ENCODE assay signal across 14 cellular contexts in genomic region chr13:110305544-110305943, GRCh38. TPM values are rescaled to one million over a fixed set of nuclear protein-coding genes. Genes with fewer than 3 reads are reported as not detected.
DNase-seq lines count a peak whose midpoint lies in the region; TF ChIP-seq lines count a peak whose summit lies in the region.
"Had no signal": no experiment of that assay in that cellular context is flagged by ENCODE, and none has a peak within 500 bp of the region (broad histone marks: within the 10 kb centered on the region; RNA-seq: fewer than 3 reads in every experiment).

No MANE protein-coding gene starts in this region.

- peak overlapping the region; percentile 91 for H3K9ac ChIP-seq in adipocyte (ENCODE audit: low read length)

- H3K9me3 ChIP-seq in AG04450 (ENCODE audit: control insufficient read depth, insufficient read depth, low read length) (no peaks in the 10 kb centered on the region; the same call in 1 of the 2 replicates), adipocyte (ENCODE audit: control insufficient read depth, low read length) (no peaks in the 10 kb centered on the region)

- H3K4me1 Mint-ChIP-seq in glutamatergic neuron (ENCODE audit: low read depth, unreplicated experiment), result peaks cover 24% of the 10 kb centered on the region
- H3K4me1 Mint-ChIP-seq in progenitor cell of endocrine pancreas (ENCODE audit: low read depth), result peaks cover 38% of the 10 kb centered on the region
- peaks cover 4% of the 10 kb centered on the region for H3K4me1 Mint-ChIP-seq in activated CD4-positive, alpha-beta memory T cell treated with anti-CD3 and anti-CD28 coated beads, Interleukin-2, amount 10 ng/mL, durations not matched to agents 7 days and 5 days
- H3K4me1 Mint-ChIP-seq: CD14-positive monocyte had no signal

- CTCF ChIA-PET in AG04450 (lab: Charles Lee), result interaction anchor here (0.7 to 2.6 kb wide), 5 partner anchors 7 to 106 kb away, joined by 3 to 9 read pairs (median 4); no protein-coding TSS in a partner anchor
- CTCF ChIA-PET in activated CD4-positive, alpha-beta memory T cell treated with anti-CD3 and anti-CD28 coated beads, Interleukin-2, amount 10 ng/mL, durations not matched to agents 7 days and 5 days (lab: Charles Lee), result no interaction called here

- TF ChIP-seq CTCF in AG04450 (IDR thresholded peaks at IDR 0.05; ENCODE audit: low read depth, low read length) (no peak), glutamatergic neuron (IDR thresholded peaks at IDR 0.05; ENCODE audit: partially characterized antibody, unreplicated experiment) (no peak), progenitor cell of endocrine pancreas (IDR thresholded peaks at IDR 0.05; ENCODE audit: unreplicated experiment) (no peak), GM10266 (IDR thresholded peaks at IDR 0.05; ENCODE audit: control insufficient read depth, insufficient read depth, low read depth, missing control alignments) (no peak)

- H3K4me3 Mint-ChIP-seq in glutamatergic neuron (ENCODE audit: unreplicated experiment) (peak overlapping the region; percentile 78), progenitor cell of endocrine pancreas (ENCODE audit: low read depth) (peak overlapping the region; percentile 75)
- no peak overlapping the region for H3K4me3 Mint-ChIP-seq in activated CD4-positive, alpha-beta memory T cell treated with anti-CD3 and anti-CD28 coated beads, Interleukin-2, amount 10 ng/mL, durations not matched to agents 7 days and 5 days

- peaks cover 7% of the 10 kb centered on the region for H3K9me3 Mint-ChIP-seq in glutamatergic neuron (ENCODE audit: unreplicated experiment)
- no peaks in the 10 kb centered on the region for H3K9me3 Mint-ChIP-seq in progenitor cell of endocrine pancreas (ENCODE audit: low read depth)
- H3K9me3 Mint-ChIP-seq in activated CD4-positive, alpha-beta memory T cell treated with anti-CD3 and anti-CD28 coated beads, Interleukin-2, amount 10 ng/mL, durations not matched to agents 7 days and 5 days, result no peaks in the 10 kb centered on the region

- no peak for DNase-seq in AG04450 (ENCODE audit: low read depth, low spot score)
- DNase-seq in adipocyte (ENCODE audit: low read depth), result no peak
- no peak for DNase-seq in glutamatergic neuron
- DNase-seq in progenitor cell of endocrine pancreas (ENCODE audit: low spot score, unreplicated experiment), result no peak
- no peak for DNase-seq in GM03348 (ENCODE audit: low spot score)
- no peak for DNase-seq in GM10266 (ENCODE audit: extremely low spot score)
- DNase-seq in globus pallidus (ENCODE audit: low spot score), result no peak
- no peak for DNase-seq in activated CD4-positive, alpha-beta memory T cell treated with anti-CD3 and anti-CD28 coated beads, Interleukin-2, amount 10 ng/mL, durations not matched to agents 7 days and 5 days
- DNase-seq: activated CD4-positive, alpha-beta T cell treated with anti-CD3 and anti-CD28 coated beads for 4 hours; activated gamma-delta T cell treated with Interleukin-2 at 50 U/mL for 16 hours; midbrain; SHP77 treated with DMSO at 0.1 percent for 48 hours; stimulated activated CD4-positive, alpha-beta T cell treated with anti-CD3 and anti-CD28 coated beads, Interleukin-4, amount 100 ng/mL, for 24 hours had no signal

- POLR2A ChIA-PET in AG04450 (lab: Yijun Ruan, JAX), result interaction anchor here (1.2 to 1.9 kb wide), 4 partner anchors 18 to 104 kb away, joined by 3 to 18 read pairs (median 6); no protein-coding TSS in a partner anchor
- POLR2A ChIA-PET in activated CD4-positive, alpha-beta memory T cell treated with anti-CD3 and anti-CD28 coated beads, Interleukin-2, amount 10 ng/mL, durations not matched to agents 7 days and 5 days (lab: Charles Lee), result no interaction called here

- H3K27me3 ChIP-seq in AG04450 (ENCODE audit: control insufficient read depth, insufficient read depth, low read length), result no peaks in the 10 kb centered on the region
- no peaks in the 10 kb centered on the region for H3K27me3 ChIP-seq in adipocyte (replicated peaks; ENCODE audit: control insufficient read depth, insufficient read depth, low read length)

- peak overlapping the region; percentile 87 for H3K4me3 ChIP-seq in AG04450 (ENCODE audit: low read depth, low read length)
- peak overlapping the region; percentile 92 for H3K4me3 ChIP-seq in adipocyte (ENCODE audit: low read length)

- H3K27ac Mint-ChIP-seq in glutamatergic neuron (ENCODE audit: unreplicated experiment) (peak overlapping the region; percentile 49), progenitor cell of endocrine pancreas (peak overlapping the region; percentile 77)
- H3K27ac Mint-ChIP-seq in activated CD4-positive, alpha-beta memory T cell treated with anti-CD3 and anti-CD28 coated beads, Interleukin-2, amount 10 ng/mL, durations not matched to agents 7 days and 5 days, result no peak overlapping the region
- H3K27ac Mint-ChIP-seq: CD14-positive monocyte had no signal

- H3K36me3 ChIP-seq in adipocyte (ENCODE audit: control insufficient read depth, insufficient read depth, low read length, severe bottlenecking), result peaks cover 14% of the 10 kb centered on the region

- H3K27me3 Mint-ChIP-seq in glutamatergic neuron (ENCODE audit: unreplicated experiment) (peaks cover 20% of the 10 kb centered on the region), progenitor cell of endocrine pancreas (peaks cover 46% of the 10 kb centered on the region)
- H3K27me3 Mint-ChIP-seq in activated CD4-positive, alpha-beta memory T cell treated with anti-CD3 and anti-CD28 coated beads, Interleukin-2, amount 10 ng/mL, durations not matched to agents 7 days and 5 days, result peaks cover 70% of the 10 kb centered on the region

- H3K36me3 Mint-ChIP-seq in glutamatergic neuron (ENCODE audit: unreplicated experiment) (no peaks in the 10 kb centered on the region), progenitor cell of endocrine pancreas (ENCODE audit: insufficient read depth) (peaks cover 9% of the 10 kb centered on the region)
- peaks cover 3% of the 10 kb centered on the region for H3K36me3 Mint-ChIP-seq in activated CD4-positive, alpha-beta memory T cell treated with anti-CD3 and anti-CD28 coated beads, Interleukin-2, amount 10 ng/mL, durations not matched to agents 7 days and 5 days (ENCODE audit: low read depth)
- H3K36me3 Mint-ChIP-seq: CD14-positive monocyte had no signal

- no peak overlapping the region for H3K27ac ChIP-seq in AG04450 (ENCODE audit: low read depth, low read length)

- peaks cover 64% of the 10 kb centered on the region for H3K4me1 ChIP-seq in adipocyte (ENCODE audit: control insufficient read depth, insufficient read depth, low read length)

RNA-seq across cellular contexts. Expression of gene COL4A1, which starts 1.4 kb away (rescaled TPM):
- polyA plus RNA-seq in AG04450 (2011; rRNA removed), result 206 and 210 TPM in 2 replicates
- 207 and 224 TPM in 2 replicates for polyA minus RNA-seq in AG04450 (2011; rRNA and poly(A)+ RNA removed)
- 14.6 TPM for total RNA-seq in glutamatergic neuron (ENCODE audit: unreplicated experiment)
- 81.3 and 90.8 TPM in 2 replicates for total RNA-seq in progenitor cell of endocrine pancreas
- total RNA-seq in activated CD4-positive, alpha-beta memory T cell treated with anti-CD3 and anti-CD28 coated beads, Interleukin-2, amount 10 ng/mL, durations not matched to agents 7 days and 5 days, result not detected

RNA-seq across cellular contexts. Expression of gene COL4A2, which starts 1.5 kb away (rescaled TPM):
- polyA plus RNA-seq in AG04450 (2011; rRNA removed), result 208 and 248 TPM in 2 replicates
- polyA minus RNA-seq in AG04450 (2011; rRNA and poly(A)+ RNA removed), result 167 and 215 TPM in 2 replicates
- 60.9 TPM for total RNA-seq in glutamatergic neuron (ENCODE audit: unreplicated experiment)
- total RNA-seq in progenitor cell of endocrine pancreas, result 120 and 121 TPM in 2 replicates
- not detected for total RNA-seq in activated CD4-positive, alpha-beta memory T cell treated with anti-CD3 and anti-CD28 coated beads, Interleukin-2, amount 10 ng/mL, durations not matched to agents 7 days and 5 days
- polyA plus RNA-seq: CD14-positive monocyte had no signal

Comparison
In these comparisons a context has a peak if more than half of its experiments do, and no peak if none do; other contexts are left out.
1. RNA of gene COL4A1, which starts 1.4 kb away (total RNA-seq): 81.3 to 90.8 TPM in progenitor cell of endocrine pancreas and 14.6 TPM in glutamatergic neuron (single experiment); not detected in activated CD4-positive, alpha-beta memory T cell treated with anti-CD3 and anti-CD28 coated beads, Interleukin-2, amount 10 ng/mL, durations not matched to agents 7 days and 5 days; every median in the first group is over 10 times any median in the second.
2. RNA of gene COL4A2, which starts 1.5 kb away (total RNA-seq): 120 to 121 TPM in progenitor cell of endocrine pancreas and 60.9 TPM in glutamatergic neuron (single experiment); not detected in activated CD4-positive, alpha-beta memory T cell treated with anti-CD3 and anti-CD28 coated beads, Interleukin-2, amount 10 ng/mL, durations not matched to agents 7 days and 5 days; every median in the first group is over 10 times any median in the second.